Comparison of ENCODE assay signal across 24 cellular contexts in the genomic region with DNA sequence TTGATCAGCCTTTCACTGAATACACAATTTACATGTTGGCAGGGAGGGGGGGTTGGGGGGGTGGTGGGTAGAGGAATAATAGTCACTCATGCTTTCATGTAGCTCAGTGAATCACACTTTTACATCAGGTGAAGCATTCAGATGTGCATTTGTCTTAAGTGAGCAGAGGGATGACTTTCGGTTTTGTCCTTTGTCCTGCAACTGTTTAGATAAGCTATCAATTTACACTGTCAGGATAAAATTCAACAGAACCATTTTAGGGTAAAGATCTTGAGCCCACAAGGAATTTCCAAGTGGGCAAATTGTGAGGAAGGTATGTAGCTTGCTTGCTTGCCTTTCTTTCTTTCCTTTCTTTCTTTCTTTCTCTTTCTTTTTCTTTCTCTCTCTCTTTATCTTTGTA.
"Had no signal": no experiment of that assay in that cellular context is flagged by ENCODE, and none has a peak within 500 bp of the region (broad histone marks: within the 10 kb centered on the region; RNA-seq: fewer than 3 reads in every experiment).

No MANE protein-coding gene starts in this region.

- H2AFZ ChIP-seq: neural progenitor cell, parathyroid adenoma had no signal

- H3K9me3 ChIP-seq: ovary, psoas muscle, right lobe of liver, sigmoid colon, stomach, thoracic aorta, thyroid gland, upper lobe of left lung, vagina had no signal

- H3K36me3 ChIP-seq: neural progenitor cell, ovary, right lobe of liver, sigmoid colon, stomach, thoracic aorta, thyroid gland, tibial nerve, upper lobe of left lung, vagina had no signal

- H3K79me2 ChIP-seq: parathyroid adenoma had no signal

- H3K27ac ChIP-seq: neural progenitor cell, ovary, parathyroid adenoma, psoas muscle, right lobe of liver, sigmoid colon, stomach, thoracic aorta, thyroid gland, tibial nerve, upper lobe of left lung, vagina had no signal

- H3K4me3 ChIP-seq: neural progenitor cell, ovary, psoas muscle, right lobe of liver, sigmoid colon, stomach, thoracic aorta, thyroid gland, tibial nerve, upper lobe of left lung, vagina had no signal

- H3K9ac ChIP-seq: neural progenitor cell, parathyroid adenoma had no signal

- ATAC-seq: psoas muscle; right cardiac atrium; right lobe of liver; stimulated activated effector memory CD8-positive, alpha-beta T cell treated with anti-CD3 and anti-CD28 coated beads, Interleukin-12 subunit alpha, Interleukin-12 subunit beta, amount 100 ng/mL, for 72 hours; stimulated activated naive B cell treated with anti-CD40 and anti-IgM and Interleukin-4, amounts not matched to agents 10 μg/mL and 1 μg/mL and 100 μg/mL, for 72 hours had no signal

- H3K27me3 ChIP-seq: neural progenitor cell, ovary, right lobe of liver, sigmoid colon, stomach, thyroid gland, tibial nerve, upper lobe of left lung, vagina had no signal

- DNase-seq: occipital lobe; ovary; posterior cingulate gyrus; psoas muscle; right cardiac atrium; right lobe of liver; sigmoid colon; small intestine; stimulated activated CD4-positive, alpha-beta T cell treated with anti-CD3 and anti-CD28 coated beads, Interleukin-15, amount 100 ng/mL, for 24 hours; stimulated activated CD4-positive, alpha-beta T cell treated with anti-CD3 and anti-CD28 coated beads, Interleukin-2, amount 100 ng/mL, for 24 hours; stimulated activated CD4-positive, alpha-beta T cell treated with anti-CD3 and anti-CD28 coated beads, Interleukin-2, amount 100 ng/mL, for 48 hours; stimulated activated CD4-positive, alpha-beta T cell treated with anti-CD3 and anti-CD28 coated beads, Interleukin-4, amount 100 ng/mL, for 24 hours; stimulated activated naive B cell treated with anti-CD40 and anti-IgM and Interleukin-4, amounts not matched to agents 10 μg/mL and 1 μg/mL and 100 μg/mL, for 72 hours; stimulated activated naive CD4-positive, alpha-beta T cell treated with Interleukin-2 at 50 U/mL for 16 hours; stomach; thyroid gland; trophoblast cell; upper lobe of left lung had no signal

- FAIRE-seq: small intestine had no signal

- H3K4me2 ChIP-seq: neural progenitor cell had no signal

- H3K4me1 ChIP-seq: neural progenitor cell, parathyroid adenoma, psoas muscle, right lobe of liver, sigmoid colon, stomach, thyroid gland, tibial nerve, upper lobe of left lung, vagina had no signal
